In genomic region chr1:6624712-6625578, GRCh38 we compare ENCODE assay signal across 1 cellular context.
TF ChIP-seq lines count a peak whose summit lies in the region.

Gene THAP3 (plus strand): TSS chr1:6624868. CDS start chr1:6625219, 351 bp downstream.

TF ChIP-seq in HepG2, 621 proteins besides CTCF, POLR2A, EP300 and RAD21 (continued from another document and continues in another):
- TF ChIP-seq MTERF4 (CRISPR knock-in tag; IDR thresholded peaks at IDR 0.05) (0 out of 2 replicates have a peak, but pooled peaks have one; percentile 62), ZFAT (CRISPR knock-in tag; conservative IDR thresholded peaks at IDR 0.05) (no peak), ZNF10 (CRISPR knock-in tag; IDR thresholded peaks at IDR 0.05; ENCODE audit: borderline replicate concordance, low read depth) (no peak), ZFP62 (CRISPR knock-in tag; IDR thresholded peaks at IDR 0.05) (no peak), SUZ12 (IDR thresholded peaks at IDR 0.05; ENCODE audit: low read depth, low read length) (no peak), SP140L (CRISPR knock-in tag; IDR thresholded peaks at IDR 0.05; ENCODE audit: borderline replicate concordance) (no peak), DMTF1 (CRISPR knock-in tag; IDR thresholded peaks at IDR 0.05) (no peak), ZKSCAN1 (IDR thresholded peaks at IDR 0.05; ENCODE audit: low read length) (no peak), ZNF432 (CRISPR knock-in tag; IDR thresholded peaks at IDR 0.05; ENCODE audit: borderline replicate concordance) (no peak; the same call in 1 of the 2 replicates), TRIM22 (IDR thresholded peaks at IDR 0.05) (no peak), ZBTB2 (CRISPR knock-in tag; IDR thresholded peaks at IDR 0.05; ENCODE audit: low read depth) (peak; percentile 73), SOX6 (IDR thresholded peaks at IDR 0.05) (no peak), SOX6 (CRISPR knock-in tag; IDR thresholded peaks at IDR 0.05) (no peak), ZBTB7B (CRISPR knock-in tag; IDR thresholded peaks at IDR 0.05) (no peak), HMGXB3 (CRISPR knock-in tag; IDR thresholded peaks at IDR 0.05; ENCODE audit: borderline replicate concordance) (no peak), KAT8 (CRISPR knock-in tag; IDR thresholded peaks at IDR 0.05) (0 out of 2 replicates have a peak, but pooled peaks have one; percentile 35), PHF8 (CRISPR knock-in tag; IDR thresholded peaks at IDR 0.05) (peak; percentile 93), STAT6 (CRISPR knock-in tag; IDR thresholded peaks at IDR 0.05; ENCODE audit: borderline replicate concordance) (no peak), UBTF (CRISPR knock-in tag; IDR thresholded peaks at IDR 0.05) (peak; percentile 88), HMG20B (CRISPR knock-in tag; conservative IDR thresholded peaks at IDR 0.05) (no peak), ATRX (CRISPR knock-in tag; IDR thresholded peaks at IDR 0.05; ENCODE audit: borderline replicate concordance) (no peak), TEAD2 (CRISPR knock-in tag; IDR thresholded peaks at IDR 0.05) (no peak), PHF21A (CRISPR knock-in tag; IDR thresholded peaks at IDR 0.05) (no peak; the same call in 1 of the 2 replicates), SRY (CRISPR knock-in tag; IDR thresholded peaks at IDR 0.05) (no peak), MTF1 (CRISPR knock-in tag; IDR thresholded peaks at IDR 0.05) (no peak), DZIP1 (CRISPR knock-in tag; IDR thresholded peaks at IDR 0.05) (no peak), SMARCC2 (IDR thresholded peaks at IDR 0.05) (no peak), KLF6 (CRISPR knock-in tag; IDR thresholded peaks at IDR 0.05) (no peak), RFXAP (CRISPR knock-in tag; IDR thresholded peaks at IDR 0.05; ENCODE audit: borderline replicate concordance) (peak; percentile 23; the same call in 1 of the 2 replicates), ZNF329 (CRISPR knock-in tag; IDR thresholded peaks at IDR 0.05; ENCODE audit: low read depth) (peak; percentile 11; the same call in 1 of the 2 replicates), BCL3 (CRISPR knock-in tag; IDR thresholded peaks at IDR 0.05) (0 out of 2 replicates have a peak, but pooled peaks have one; percentile 4), ZNF343 (CRISPR knock-in tag; IDR thresholded peaks at IDR 0.05) (no peak), HOMEZ (CRISPR knock-in tag; IDR thresholded peaks at IDR 0.05; ENCODE audit: low read depth) (no peak), IRX3 (CRISPR knock-in tag; IDR thresholded peaks at IDR 0.05; ENCODE audit: borderline replicate concordance, low read depth) (no peak), TBX3 (IDR thresholded peaks at IDR 0.05; ENCODE audit: borderline replicate concordance) (no peak), MATR3 (CRISPR knock-in tag; IDR thresholded peaks at IDR 0.05) (no peak), CENPBD1 (CRISPR knock-in tag; IDR thresholded peaks at IDR 0.05; ENCODE audit: borderline replicate concordance, low read depth) (no peak)
